Comparison of ENCODE assay signal across 1 cellular context in genomic region chr13:100588350-100589177, GRCh38.
TF ChIP-seq lines count a peak whose summit lies in the region.

Gene GGACT (minus strand): TSS chr13:100588789. CDS start chr13:100532591, 56,198 bp downstream.

TF ChIP-seq in GM12878, 131 proteins besides CTCF, POLR2A, EP300 and RAD21 (continued from another document):
- TF ChIP-seq SKIL (IDR thresholded peaks at IDR 0.05; ENCODE audit: low read depth, poor library complexity, severe bottlenecking) (no peak), TBL1XR1 (IDR thresholded peaks at IDR 0.05; ENCODE audit: low read depth, low read length) (no peak), RCOR1 (conservative IDR thresholded peaks at IDR 0.05; ENCODE audit: low read depth, low read length) (no peak), ZSCAN29 (IDR thresholded peaks at IDR 0.05) (no peak), NR2C2 (IDR thresholded peaks at IDR 0.05; ENCODE audit: borderline replicate concordance, control insufficient read depth, insufficient read length, low read depth) (no peak), CEBPB (IDR thresholded peaks at IDR 0.05; ENCODE audit: borderline replicate concordance in 1 of 2, low read depth in 2 of 2, low read length in 2 of 2) (no peak), BRCA1 (IDR thresholded peaks at IDR 0.05; ENCODE audit: low read depth, low read length) (no peak), CBX5 (IDR thresholded peaks at IDR 0.05; ENCODE audit: low read depth) (peak; percentile 72), TCF7 (IDR thresholded peaks at IDR 0.05; ENCODE audit: borderline replicate concordance) (no peak), GATAD2B (conservative IDR thresholded peaks at IDR 0.05; ENCODE audit: low read depth) (peak; percentile 90), BCL11A (IDR thresholded peaks at IDR 0.05; ENCODE audit: low read depth, low read length) (no peak), ZNF217 (IDR thresholded peaks at IDR 0.05) (peak; percentile 71; the same call in 1 of the 2 replicates), BCL3 (IDR thresholded peaks at IDR 0.05; ENCODE audit: borderline replicate concordance, insufficient read depth, low read depth, low read length, poor library complexity, severe bottlenecking) (peak; percentile 38), ZNF592 (IDR thresholded peaks at IDR 0.05) (peak; percentile 56; the same call in 1 of the 2 replicates), ETV6 (conservative IDR thresholded peaks at IDR 0.05 in 1 of 2, IDR thresholded peaks at IDR 0.05 in 1 of 2; ENCODE audit: borderline replicate concordance in 1 of 2, low read depth in 1 of 2) (no peak), ZBTB4 (CRISPR knock-in tag; IDR thresholded peaks at IDR 0.05) (no peak), HCFC1 (IDR thresholded peaks at IDR 0.05; ENCODE audit: low read length) (peak; percentile 34; the same call in 1 of the 2 replicates), ZZZ3 (IDR thresholded peaks at IDR 0.05; ENCODE audit: control insufficient read depth, insufficient read length, low read depth) (no peak), PBX3 (IDR thresholded peaks at IDR 0.05; ENCODE audit: insufficient replicate concordance, low read depth, low read length) (no peak), HDAC2 (IDR thresholded peaks at IDR 0.05) (no peak), EED (IDR thresholded peaks at IDR 0.05; ENCODE audit: low read depth) (no peak), SMAD5 (IDR thresholded peaks at IDR 0.05; ENCODE audit: low read depth) (no peak), WRNIP1 (IDR thresholded peaks at IDR 0.05; ENCODE audit: borderline replicate concordance, low read depth, low read length) (no peak)
